25 cellular contexts compared by ENCODE assay signal in genomic region chr9:133557581-133557980, GRCh38. TPM values are rescaled to one million over a fixed set of nuclear protein-coding genes. Genes with fewer than 3 reads are reported as not detected.
DNase-seq lines count a peak whose midpoint lies in the region; TF ChIP-seq lines count a peak whose summit lies in the region.
"Had no signal": no experiment of that assay in that cellular context is flagged by ENCODE, and none has a peak within 500 bp of the region (broad histone marks: within the 10 kb centered on the region; RNA-seq: fewer than 3 reads in every experiment).

No MANE protein-coding gene starts in this region.

- whole genome bisulfite sequencing in sigmoid colon, 2 donors: 94 to 96% methylated on average over 9 of the region's 9 CpGs

- H3K27ac ChIP-seq in DOHH2 (ENCODE audit: low read depth, low read length) (no peak overlapping the region), right atrium auricular region (peak overlapping the region; percentile 59 to 79), sigmoid colon (peak overlapping the region in 3 of 4 donors; percentile 45 to 56 (median 49))
- H3K27ac ChIP-seq in effector memory CD4-positive, alpha-beta T cell (ENCODE audit: insufficient read depth, low read length, poor library complexity, severe bottlenecking): no peak overlapping the region

- H3K4me2 ChIP-seq in DOHH2 (ENCODE audit: low read length) (peak overlapping the region; percentile 69), Loucy (ENCODE audit: low read depth, low read length, poor library complexity, severe bottlenecking) (peak overlapping the region; percentile 64)

- H3F3A ChIP-seq in DOHH2 (ENCODE audit: control insufficient read depth, insufficient read depth) (no peaks in the 10 kb centered on the region), Loucy (ENCODE audit: low read depth) (no peaks in the 10 kb centered on the region)

- H3K4me1 ChIP-seq in DOHH2 (ENCODE audit: control insufficient read depth, low read length) (peaks cover 34% of the 10 kb centered on the region), Loucy (ENCODE audit: insufficient read depth, low read length, poor library complexity, severe bottlenecking) (peaks cover 33% of the 10 kb centered on the region), right atrium auricular region (peaks cover 0 to 40% of the 10 kb centered on the region in 2 donors), sigmoid colon (peaks cover 0 to 30% (median 25%) of the 10 kb centered on the region in 4 donors)
- no peaks in the 10 kb centered on the region for H3K4me1 ChIP-seq in effector memory CD4-positive, alpha-beta T cell (ENCODE audit: control insufficient read depth, insufficient read depth, low read length, poor library complexity, severe bottlenecking)

- DNase-seq in right atrium auricular region (ENCODE audit: low spot score) (no peak), sigmoid colon (no peak), HuH-7 (ENCODE audit: low spot score) (no peak), NCI-H187 (lab: John Stamatoyannopoulos, UW) (no peak), hypothalamus (lab: John Stamatoyannopoulos, UW) (no peak)
- no peak for DNase-seq in effector memory CD4-positive, alpha-beta T cell
- DNase-seq: activated CD4-positive, CD25-positive, alpha-beta regulatory T cell; activated CD8-positive, alpha-beta T cell treated with anti-CD3 and anti-CD28 coated beads, Interleukin-2, amount 10 ng/mL, durations not matched to agents 7 days and 5 days; activated naive CD4-positive, alpha-beta T cell treated with anti-CD3 and anti-CD28 coated beads, Interleukin-2, amount 10 ng/mL, durations not matched to agents 7 days and 5 days; activated T-cell treated with anti-CD3 and anti-CD28 coated beads, Interleukin-2, amount 50 U/mL, for 24 hours; aorta; hippocampal formation; MG63; NCI-H146; NCI-H82; stimulated activated CD4-positive, alpha-beta T cell treated with anti-CD3 and anti-CD28 coated beads, Interleukin-12 subunit alpha, Interleukin-12 subunit beta, amount 100 ng/mL, for 4 hours; stimulated activated CD8-positive, alpha-beta memory T cell treated with anti-CD3 and anti-CD28 coated beads, Interleukin-4, amount 100 ng/mL, for 48 hours had no signal

- no peak overlapping the region for H2AFZ ChIP-seq in Loucy (ENCODE audit: low read length)

- TF ChIP-seq POLR2A in sigmoid colon (IDR thresholded peaks at IDR 0.05): no peak

- no peak for TF ChIP-seq CTCF in DOHH2 (IDR thresholded peaks at IDR 0.05; ENCODE audit: low read depth, low read length, poor library complexity, severe bottlenecking)
- no peak for TF ChIP-seq CTCF in Loucy (conservative IDR thresholded peaks at IDR 0.05; ENCODE audit: low read length)
- no peak for TF ChIP-seq CTCF in right atrium auricular region (IDR thresholded peaks at IDR 0.05)
- TF ChIP-seq CTCF in sigmoid colon (IDR thresholded peaks at IDR 0.05): no peak

- H3K79me2 ChIP-seq in DOHH2 (ENCODE audit: control insufficient read depth, low read length) (no peaks in the 10 kb centered on the region), Loucy (ENCODE audit: insufficient read depth, low read length) (no peaks in the 10 kb centered on the region)

- no peak overlapping the region for H3K4me3 ChIP-seq in DOHH2 (ENCODE audit: low read length)
- peak overlapping the region; percentile 7 for H3K4me3 ChIP-seq in Loucy (ENCODE audit: low read length, poor library complexity, severe bottlenecking)
- no peak overlapping the region for H3K4me3 ChIP-seq in right atrium auricular region
- H3K4me3 ChIP-seq in sigmoid colon: no peak overlapping the region
- no peak overlapping the region for H3K4me3 ChIP-seq in effector memory CD4-positive, alpha-beta T cell (ENCODE audit: insufficient read depth, low read depth, low read length, poor library complexity, severe bottlenecking)
- H3K4me3 ChIP-seq: MG63 had no signal

- intact Hi-C loops in sigmoid colon (cut with DNase I): no loop called here

- H3K27me3 ChIP-seq in DOHH2 (ENCODE audit: control insufficient read depth, low read length): peaks cover 8% of the 10 kb centered on the region
- no peaks in the 10 kb centered on the region for H3K27me3 ChIP-seq in Loucy (ENCODE audit: insufficient read depth, low read length, poor library complexity, severe bottlenecking)
- H3K27me3 ChIP-seq in right atrium auricular region: no peaks in the 10 kb centered on the region
- no peaks in the 10 kb centered on the region for H3K27me3 ChIP-seq in sigmoid colon
- peaks cover 9% of the 10 kb centered on the region for H3K27me3 ChIP-seq in effector memory CD4-positive, alpha-beta T cell (replicated peaks; ENCODE audit: control insufficient read depth, insufficient read depth, low read length, poor library complexity, severe bottlenecking)
- H3K27me3 ChIP-seq: MG63 had no signal

- peak overlapping the region; percentile 34 for H3K9ac ChIP-seq in Loucy (ENCODE audit: low read depth, low read length, poor library complexity, severe bottlenecking)

- TF ChIP-seq EP300 in sigmoid colon (IDR thresholded peaks at IDR 0.05): no peak

- H3K9me3 ChIP-seq in DOHH2 (ENCODE audit: control insufficient read depth, insufficient read depth, low read length) (no peaks in the 10 kb centered on the region), Loucy (ENCODE audit: insufficient read depth, low read depth, low read length) (no peaks in the 10 kb centered on the region), right atrium auricular region (no peaks in the 10 kb centered on the region), sigmoid colon (no peaks in the 10 kb centered on the region)
- no peaks in the 10 kb centered on the region for H3K9me3 ChIP-seq in effector memory CD4-positive, alpha-beta T cell (ENCODE audit: control insufficient read depth, low read length)
- H3K9me3 ChIP-seq: MG63, thoracic aorta had no signal

- H4K20me1 ChIP-seq in DOHH2 (ENCODE audit: control insufficient read depth, insufficient read depth, low read depth, low read length) (no peaks in the 10 kb centered on the region), Loucy (ENCODE audit: insufficient read depth, low read length, poor library complexity, severe bottlenecking) (no peaks in the 10 kb centered on the region)

- H3K9me2 ChIP-seq in DOHH2 (replicated peaks; ENCODE audit: control insufficient read depth, low read length) (no peaks in the 10 kb centered on the region), Loucy (replicated peaks; ENCODE audit: low read depth, low read length) (no peaks in the 10 kb centered on the region)

- H3K36me3 ChIP-seq in DOHH2 (ENCODE audit: control insufficient read depth, low read length): no peaks in the 10 kb centered on the region
- no peaks in the 10 kb centered on the region for H3K36me3 ChIP-seq in Loucy (ENCODE audit: insufficient read depth, low read length)
- no peaks in the 10 kb centered on the region for H3K36me3 ChIP-seq in right atrium auricular region
- H3K36me3 ChIP-seq in sigmoid colon: peaks cover 0 to 5% (median 0%) of the 10 kb centered on the region in 4 donors
- H3K36me3 ChIP-seq in effector memory CD4-positive, alpha-beta T cell (ENCODE audit: control insufficient read depth, insufficient read depth, low read length): no peaks in the 10 kb centered on the region
- H3K36me3 ChIP-seq: MG63, thoracic aorta had no signal

RNA-seq across cellular contexts. Expression of gene ADAMTSL2, which starts 23.1 kb away (rescaled TPM):
- total RNA-seq in right atrium auricular region (10 to 100 TPM in 1 of 2 donors, 1 to 10 TPM in 1; 4.9 to 27.7 TPM), sigmoid colon (1 to 10 TPM in 2 of 4 donors, under 1 TPM in 2; 0.33 to 4.2 (median 0.94) TPM)
- 1 to 10 TPM in 1 of 3 donors, under 1 TPM in 2; 0.46 to 1.8 (median 0.60) TPM for polyA plus RNA-seq in sigmoid colon
- total RNA-seq: activated CD8-positive, alpha-beta T cell treated with anti-CD3 and anti-CD28 coated beads, Interleukin-2, amount 10 ng/mL, durations not matched to agents 7 days and 5 days had no signal
- polyA plus RNA-seq: IgD-negative memory B cell, keratinocyte had no signal

RNA-seq across cellular contexts. Expression of gene MYMK, which starts 32.8 kb away (rescaled TPM):
- total RNA-seq in right atrium auricular region: not detected
- total RNA-seq in sigmoid colon: not detected
- polyA plus RNA-seq in sigmoid colon: not detected
- total RNA-seq: activated CD8-positive, alpha-beta T cell treated with anti-CD3 and anti-CD28 coated beads, Interleukin-2, amount 10 ng/mL, durations not matched to agents 7 days and 5 days; aorta; mesenteric fat pad; neural crest cell; SK-MEL-5; thoracic aorta had no signal
- polyA plus RNA-seq: aorta, IgD-negative memory B cell, keratinocyte had no signal

RNA-seq across cellular contexts. Expression of gene FAM163B, which starts 51.6 kb away (rescaled TPM):
- total RNA-seq in right atrium auricular region: 1 to 10 TPM in 1 of 2 donors, not detected in 1; 1.7 TPM
- 1 to 10 TPM in 2 of 4 donors, under 1 TPM in 1, not detected in 1; 0.83 to 1.5 (median 1.1) TPM for total RNA-seq in sigmoid colon
- polyA plus RNA-seq in sigmoid colon: 1 to 10 TPM in 2 of 3 donors, under 1 TPM in 1; 0.29 to 2.4 (median 1.4) TPM
- total RNA-seq: activated CD8-positive, alpha-beta T cell treated with anti-CD3 and anti-CD28 coated beads, Interleukin-2, amount 10 ng/mL, durations not matched to agents 7 days and 5 days; aorta; mesenteric fat pad; neural crest cell; SK-MEL-5; thoracic aorta had no signal
- polyA plus RNA-seq: aorta, IgD-negative memory B cell, keratinocyte had no signal

Comparison
In these comparisons a context has a peak if more than half of its experiments do, and no peak if none do; other contexts are left out.
1. H3K27ac ChIP-seq: peak in right atrium auricular region (2 of 2) and sigmoid colon (3 of 4); none in DOHH2 (single experiment) and effector memory CD4-positive, alpha-beta T cell (single experiment).